Comparison of ENCODE assay signal across 8 cellular contexts in genomic region chr17:35170968-35171771, GRCh38. TPM values are rescaled to one million over a fixed set of nuclear protein-coding genes. Genes with fewer than 3 reads are reported as not detected.
DNase-seq lines count a peak whose midpoint lies in the region; ATAC-seq, FAIRE-seq and TF ChIP-seq lines count a peak whose summit lies in the region.

No MANE protein-coding gene starts in this region.

- H3K36me3 Mint-ChIP-seq in activated CD8-positive, alpha-beta T cell treated with anti-CD3 and anti-CD28 coated beads, Interleukin-2, amount 10 ng/mL, durations not matched to agents 7 days and 5 days (ENCODE audit: low read depth) = no peaks in the 10 kb centered on the region

- no peak overlapping the region for H3K27ac ChIP-seq in foreskin keratinocyte

- no peaks in the 10 kb centered on the region for H3K9me3 Mint-ChIP-seq in activated CD8-positive, alpha-beta T cell treated with anti-CD3 and anti-CD28 coated beads, Interleukin-2, amount 10 ng/mL, durations not matched to agents 7 days and 5 days (ENCODE audit: insufficient read depth)

- peaks cover 33% of the 10 kb centered on the region for H3K4me1 Mint-ChIP-seq in activated CD8-positive, alpha-beta T cell treated with anti-CD3 and anti-CD28 coated beads, Interleukin-2, amount 10 ng/mL, durations not matched to agents 7 days and 5 days (ENCODE audit: low read depth)

- H3K27ac Mint-ChIP-seq in activated CD8-positive, alpha-beta T cell treated with anti-CD3 and anti-CD28 coated beads, Interleukin-2, amount 10 ng/mL, durations not matched to agents 7 days and 5 days = peak overlapping the region; percentile 63

- TF ChIP-seq CTCF in foreskin keratinocyte (conservative IDR thresholded peaks at IDR 0.05) = peak; percentile 62

- DNase-seq in GM18507 (ENCODE audit: extremely low spot score, insufficient read length, low read depth) (no peak), foreskin keratinocyte (peak in 1 of 2 donors; percentile 22), NCI-H82 treated with DMSO at 0.1 percent for 48 hours (lab: John Stamatoyannopoulos, UW; ENCODE audit: unreplicated experiment) (no peak)
- peak; percentile 36 for DNase-seq in activated CD8-positive, alpha-beta T cell treated with anti-CD3 and anti-CD28 coated beads, Interleukin-2, amount 10 ng/mL, durations not matched to agents 7 days and 5 days

- no peaks in the 10 kb centered on the region for H3K27me3 Mint-ChIP-seq in activated CD8-positive, alpha-beta T cell treated with anti-CD3 and anti-CD28 coated beads, Interleukin-2, amount 10 ng/mL, durations not matched to agents 7 days and 5 days (ENCODE audit: low read depth)

- ATAC-seq in activated CD8-positive, alpha-beta T cell treated with anti-CD3 and anti-CD28 coated beads, Interleukin-2, amount 10 ng/mL, durations not matched to agents 7 days and 5 days = peak; percentile 78
- ATAC-seq in foreskin keratinocyte = peak; percentile 8
- no peak for ATAC-seq in HG03469 (IDR thresholded peaks at IDR 0.05; ENCODE audit: unreplicated experiment)
- no peak for ATAC-seq in HG03439 (IDR thresholded peaks at IDR 0.05; ENCODE audit: unreplicated experiment)
- ATAC-seq in GM18867 (IDR thresholded peaks at IDR 0.05; ENCODE audit: unreplicated experiment) = no peak

- POLR2A ChIA-PET in activated CD8-positive, alpha-beta T cell treated with anti-CD3 and anti-CD28 coated beads, Interleukin-2, amount 10 ng/mL, durations not matched to agents 7 days and 5 days (lab: Charles Lee) = interaction anchor here (0.7 to 1.7 kb wide), 4 partner anchors 70 to 202 kb away, joined by 3 to 14 read pairs (median 8); partner anchors contain the start of genes SLFN11 and SLFN5

- FAIRE-seq in A204.1 (lab: Jason Lieb, UNC) (peak; percentile 27), GM18507 (lab: Jason Lieb, UNC) (peak; percentile 81)

- H3K4me3 Mint-ChIP-seq in activated CD8-positive, alpha-beta T cell treated with anti-CD3 and anti-CD28 coated beads, Interleukin-2, amount 10 ng/mL, durations not matched to agents 7 days and 5 days = peak overlapping the region; percentile 10

- H3K27me3 ChIP-seq in foreskin keratinocyte = peaks cover 12% of the 10 kb centered on the region

- peaks cover 16% of the 10 kb centered on the region for H3K4me1 ChIP-seq in foreskin keratinocyte

- CTCF ChIA-PET in activated CD8-positive, alpha-beta T cell treated with anti-CD3 and anti-CD28 coated beads, Interleukin-2, amount 10 ng/mL, durations not matched to agents 7 days and 5 days (lab: Charles Lee) = interaction anchor here (0.7 to 2.5 kb wide), 14 partner anchors 11 to 576 kb away, joined by 3 to 10 read pairs (median 6); partner anchors contain the start of gene SLFN5

RNA-seq across cellular contexts. Expression of gene SLC35G3, which starts 23.0 kb away (rescaled TPM):
- total RNA-seq in activated CD8-positive, alpha-beta T cell treated with anti-CD3 and anti-CD28 coated beads, Interleukin-2, amount 10 ng/mL, durations not matched to agents 7 days and 5 days = not detected
- not detected in 2 replicates for total RNA-seq in foreskin keratinocyte
- polyA plus RNA-seq in foreskin keratinocyte = not detected in 2 replicates

RNA-seq across cellular contexts. Expression of gene UNC45B, which starts 23.6 kb away (rescaled TPM):
- not detected for total RNA-seq in activated CD8-positive, alpha-beta T cell treated with anti-CD3 and anti-CD28 coated beads, Interleukin-2, amount 10 ng/mL, durations not matched to agents 7 days and 5 days
- total RNA-seq in foreskin keratinocyte = not detected in 2 replicates
- polyA plus RNA-seq in foreskin keratinocyte = not detected in 2 replicates

RNA-seq across cellular contexts. Expression of gene NLE1, which starts 29.1 kb away (rescaled TPM):
- total RNA-seq in activated CD8-positive, alpha-beta T cell treated with anti-CD3 and anti-CD28 coated beads, Interleukin-2, amount 10 ng/mL, durations not matched to agents 7 days and 5 days = 10 to 100 TPM; 22.1 to 23.3 TPM
- total RNA-seq in foreskin keratinocyte = 28.1 and 29.7 TPM in 2 replicates
- polyA plus RNA-seq in foreskin keratinocyte = 33.1 and 34.5 TPM in 2 replicates

RNA-seq across cellular contexts. Expression of gene FNDC8, which starts 49.8 kb away (rescaled TPM):
- total RNA-seq in activated CD8-positive, alpha-beta T cell treated with anti-CD3 and anti-CD28 coated beads, Interleukin-2, amount 10 ng/mL, durations not matched to agents 7 days and 5 days = not detected
- not detected in 2 replicates for total RNA-seq in foreskin keratinocyte
- not detected in 2 replicates for polyA plus RNA-seq in foreskin keratinocyte

RNA-seq across cellular contexts. Expression of gene RAD51D, which starts 51.5 kb away (rescaled TPM):
- total RNA-seq in activated CD8-positive, alpha-beta T cell treated with anti-CD3 and anti-CD28 coated beads, Interleukin-2, amount 10 ng/mL, durations not matched to agents 7 days and 5 days = 10 to 100 TPM; 32.1 to 33.6 TPM
- total RNA-seq in foreskin keratinocyte = 9.6 and 11.0 TPM in 2 replicates
- 5.8 and 7.2 TPM in 2 replicates for polyA plus RNA-seq in foreskin keratinocyte

Comparison
In these comparisons a context has a peak if more than half of its experiments do, and no peak if none do; other contexts are left out.
1. ATAC-seq: peak in activated CD8-positive, alpha-beta T cell treated with anti-CD3 and anti-CD28 coated beads, Interleukin-2, amount 10 ng/mL, durations not matched to agents 7 days and 5 days (single experiment) and foreskin keratinocyte (single experiment); none in HG03469 (single experiment), HG03439 (single experiment) and GM18867 (single experiment).